Comparison of ENCODE assay signal across 2 cellular contexts in genomic region chr16:83862661-83863060, GRCh38.
TF ChIP-seq lines count a peak whose summit lies in the region.

No MANE protein-coding gene starts in this region.

TF ChIP-seq in A549, 52 proteins besides CTCF, POLR2A, EP300 and RAD21:
- TF ChIP-seq MAFK (IDR thresholded peaks at IDR 0.05; ENCODE audit: partially characterized antibody) (peak; percentile 89), RFX5 (IDR thresholded peaks at IDR 0.05) (no peak), CHD4 (IDR thresholded peaks at IDR 0.05; ENCODE audit: borderline replicate concordance) (no peak), RCOR1 (IDR thresholded peaks at IDR 0.05; ENCODE audit: low read depth, low read length) (no peak)

TF ChIP-seq in IMR-90, 13 proteins besides CTCF, POLR2A, EP300 and RAD21:
- TF ChIP-seq CHD1 (IDR thresholded peaks at IDR 0.05; ENCODE audit: low read depth, low read length): no peak
- TF ChIP-seq MAFK (IDR thresholded peaks at IDR 0.05; ENCODE audit: low read depth, low read length): peak; percentile 95
- TF ChIP-seq, protein P1, sequence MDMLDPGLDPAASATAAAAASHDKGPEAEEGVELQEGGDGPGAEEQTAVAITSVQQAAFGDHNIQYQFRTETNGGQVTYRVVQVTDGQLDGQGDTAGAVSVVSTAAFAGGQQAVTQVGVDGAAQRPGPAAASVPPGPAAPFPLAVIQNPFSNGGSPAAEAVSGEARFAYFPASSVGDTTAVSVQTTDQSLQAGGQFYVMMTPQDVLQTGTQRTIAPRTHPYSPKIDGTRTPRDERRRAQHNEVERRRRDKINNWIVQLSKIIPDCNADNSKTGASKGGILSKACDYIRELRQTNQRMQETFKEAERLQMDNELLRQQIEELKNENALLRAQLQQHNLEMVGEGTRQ (IDR thresholded peaks at IDR 0.05; ENCODE audit: low read depth, low read length): no peak
- TF ChIP-seq SMC3 (IDR thresholded peaks at IDR 0.05; ENCODE audit: low read depth, low read length): no peak
TF ChIP-seq in IMR-90: peak in this region for 1.
